19 cellular contexts compared by ENCODE assay signal in genomic region chr11:60303661-60304060, GRCh38. TPM values are rescaled to one million over a fixed set of nuclear protein-coding genes. Genes with fewer than 3 reads are reported as not detected.
"Had no signal": no experiment of that assay in that cellular context is flagged by ENCODE, and none has a peak within 500 bp of the region (broad histone marks: within the 10 kb centered on the region; RNA-seq: fewer than 3 reads in every experiment).

No MANE protein-coding gene starts in this region.

- H3K36me3 ChIP-seq: esophagus squamous epithelium, left ventricle myocardium inferior, neutrophil, right atrium auricular region, sigmoid colon had no signal

- H3K9me3 ChIP-seq: esophagus squamous epithelium, left ventricle myocardium inferior, lower lobe of right lung, mucosa of descending colon, neutrophil, right atrium auricular region, sigmoid colon had no signal

- H3K27me3 ChIP-seq: esophagus squamous epithelium, foreskin keratinocyte, neutrophil, right atrium auricular region, sigmoid colon had no signal

- FAIRE-seq: colon, keratinocyte, small intestine had no signal

- H3K27ac ChIP-seq: esophagus squamous epithelium, foreskin keratinocyte, left ventricle myocardium inferior, lower lobe of right lung, neutrophil, right atrium auricular region, sigmoid colon had no signal

- H3K4me3 ChIP-seq: esophagus squamous epithelium, left ventricle myocardium inferior, lower lobe of right lung, mucosa of descending colon, right atrium auricular region, sigmoid colon had no signal

- DNase-seq: effector memory CD8-positive, alpha-beta T cell; esophagus squamous epithelium; foreskin keratinocyte; immature natural killer cell; left cardiac atrium; left ventricle myocardium inferior; lower lobe of right lung; mucosa of descending colon; naive thymus-derived CD8-positive, alpha-beta T cell; posterior cingulate gyrus; sigmoid colon; small intestine; stimulated activated CD4-positive, alpha-beta T cell treated with anti-CD3 and anti-CD28 coated beads, Interleukin-12 subunit alpha, Interleukin-12 subunit beta, amount 100 ng/mL, for 4 hours; stimulated activated naive CD4-positive, alpha-beta T cell treated with Interleukin-2 at 50 U/mL for 16 hours had no signal

- H3K4me1 ChIP-seq: esophagus squamous epithelium, foreskin keratinocyte, left ventricle myocardium inferior, lower lobe of right lung, right atrium auricular region, sigmoid colon had no signal

RNA-seq across cellular contexts. Expression of gene MS4A4A, which starts 23.2 kb away (rescaled TPM):
- polyA plus RNA-seq: foreskin keratinocyte; keratinocyte; naive thymus-derived CD8-positive, alpha-beta T cell; neural cell had no signal

RNA-seq across cellular contexts. Expression of gene MS4A6E, which starts 23.4 kb away (rescaled TPM):
- polyA plus RNA-seq: foreskin keratinocyte; immature natural killer cell; keratinocyte; naive thymus-derived CD8-positive, alpha-beta T cell; neural cell had no signal
